ENCODE assay signal across 7 cellular contexts in the genomic region with DNA sequence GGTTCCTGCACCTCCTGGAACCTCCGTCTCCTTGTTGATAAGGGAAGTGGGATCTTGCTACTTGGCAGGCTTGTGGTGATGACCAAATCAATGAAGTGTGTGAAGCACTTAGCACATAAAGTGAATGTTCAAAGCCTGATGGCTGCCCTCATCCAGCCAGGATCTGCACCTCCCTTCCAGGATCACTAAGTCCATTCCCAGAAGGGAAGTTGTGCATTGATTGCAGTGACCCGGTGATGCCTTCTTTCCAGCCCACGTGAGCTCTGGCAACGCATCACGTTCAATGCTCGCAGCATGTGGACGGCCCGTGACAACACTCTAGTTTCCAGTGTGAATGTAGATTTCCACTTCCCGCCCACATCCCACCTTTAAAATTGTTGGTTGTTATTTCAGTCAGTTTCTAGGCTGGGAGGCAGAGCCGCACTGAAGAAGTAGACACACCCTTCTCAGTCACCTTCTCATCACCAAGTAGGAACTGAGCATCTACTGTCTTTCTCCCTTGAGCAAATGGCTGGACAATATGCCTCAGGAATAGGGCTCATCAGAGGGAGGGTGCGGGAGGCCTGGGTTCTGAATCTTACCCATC. TPM values are rescaled to one million over a fixed set of nuclear protein-coding genes. Genes with fewer than 3 reads are reported as not detected.
"Had no signal": no experiment of that assay in that cellular context is flagged by ENCODE, and none has a peak within 500 bp of the region (broad histone marks: within the 10 kb centered on the region; RNA-seq: fewer than 3 reads in every experiment).

No MANE protein-coding gene starts in this region.

RNA-seq across cellular contexts. Expression of a gene that starts 6.2 kb away (rescaled TPM):
- total RNA-seq: LHCN-M2, MCF 10A, OCI-LY7, Right ventricle myocardium inferior, RPMI7951, SJCRH30, SK-MEL-5 had no signal
